In the genomic region with DNA sequence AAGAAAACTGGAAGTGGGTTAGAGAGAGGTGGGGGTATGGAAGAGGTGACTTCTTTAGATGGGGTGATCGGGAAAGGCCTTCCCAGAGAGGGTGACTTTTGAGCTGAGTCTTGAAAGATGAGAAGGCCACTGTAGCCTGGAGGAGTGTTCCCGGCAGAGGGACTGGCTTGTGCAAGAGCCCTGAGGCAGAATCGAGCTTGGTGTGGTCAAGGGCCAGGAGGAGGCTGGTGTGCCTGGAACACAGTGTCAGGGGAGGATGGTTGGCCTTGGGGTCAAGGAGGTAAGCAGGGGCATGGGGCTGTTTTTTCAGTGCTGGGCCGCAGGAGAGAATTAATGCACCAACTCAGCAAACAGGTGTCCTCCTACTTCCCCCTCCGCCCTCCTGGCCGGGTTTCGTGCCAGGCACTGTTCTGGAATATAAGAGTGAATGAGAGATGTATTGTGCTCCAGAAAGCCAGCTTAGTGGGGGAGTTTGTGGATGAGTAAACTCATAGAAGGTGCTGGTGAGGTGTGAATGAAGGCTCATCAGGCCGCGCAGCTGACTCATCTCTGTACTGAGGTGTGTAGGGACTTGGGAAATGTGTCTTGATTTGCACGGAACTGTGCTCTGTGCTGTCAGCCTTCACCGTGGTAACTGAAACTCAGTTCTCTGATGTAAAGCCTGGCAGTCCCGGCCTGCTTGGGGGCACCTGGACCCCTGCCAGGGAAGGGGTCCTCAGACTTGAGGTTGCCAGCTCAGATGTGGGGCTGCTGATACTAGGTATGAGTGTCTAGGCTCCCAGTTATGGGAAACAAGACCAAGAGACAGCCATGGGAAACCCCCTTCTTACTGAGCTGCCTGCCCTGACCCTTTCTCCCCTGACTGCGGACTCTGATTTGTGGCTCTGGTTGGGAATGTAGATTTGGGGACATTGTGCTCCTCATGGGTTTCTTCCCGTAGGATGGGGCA, we compare ENCODE assay signal across 8 cellular contexts. TPM values are rescaled to one million over a fixed set of nuclear protein-coding genes. Genes with fewer than 3 reads are reported as not detected.
DNase-seq lines count a peak whose midpoint lies in the region; ATAC-seq and TF ChIP-seq lines count a peak whose summit lies in the region.

No MANE protein-coding gene starts in this region.

- H3K9me3 Mint-ChIP-seq in CD14-positive monocyte: peaks cover 0 to 1% (median 0%) of the 10 kb centered on the region in 7 donors

- H3K27ac Mint-ChIP-seq in CD14-positive monocyte: peak overlapping the region; percentile 14 to 97 (median 41)

- ATAC-seq in GM21526 (IDR thresholded peaks at IDR 0.05; ENCODE audit: low FRiP score, unreplicated experiment) (peak; percentile 67), omental fat pad (ENCODE audit: low FRiP score) (peak; percentile 94), body of pancreas (no peak)

- no peak overlapping the region for H3K27ac ChIP-seq in body of pancreas

- H3K4me1 ChIP-seq in body of pancreas: peaks cover 59% of the 10 kb centered on the region

- H3K36me3 ChIP-seq in body of pancreas (replicated peaks in 1 of 2; ENCODE audit: insufficient read depth in 1 of 2, low read depth in 2 of 2): no peaks in the 10 kb centered on the region

- peaks cover 0 to 2% (median 0%) of the 10 kb centered on the region in 3 donors for H3K27me3 Mint-ChIP-seq in CD14-positive monocyte (ENCODE audit: low read depth in 3 of 3)

- DNase-seq in CD14-positive monocyte (ENCODE audit: low spot score) (no peak), M059J (ENCODE audit: low read depth) (peak; percentile 71), omental fat pad (ENCODE audit: low spot score) (no peak), body of pancreas (no peak), NCI-H1694 treated with DMSO at 0.1 percent for 48 hours (lab: John Stamatoyannopoulos, UW) (no peak), middle frontal gyrus (ENCODE audit: extremely low spot score, low spot score) (no peak)
- DNase-seq in activated effector memory CD4-positive, alpha-beta T cell treated with anti-CD3 and anti-CD28 coated beads, Interleukin-2, amount 50 U/mL, for 16 hours: peak; percentile 92

- TF ChIP-seq POLR2A in body of pancreas (IDR thresholded peaks at IDR 0.05): no peak

- H3K9me3 ChIP-seq in body of pancreas: no peaks in the 10 kb centered on the region

- H3K36me3 Mint-ChIP-seq in CD14-positive monocyte: peaks cover 16% of the 10 kb centered on the region in 2 donors

- H3K4me3 ChIP-seq in body of pancreas: no peak overlapping the region

- WGBS in body of pancreas, 2 donors: 79 to 90% methylated on average over 12 to 14 of the region's 14 CpGs

- TF ChIP-seq CTCF in CD14-positive monocyte (IDR thresholded peaks at IDR 0.05): no peak
- no peak for TF ChIP-seq CTCF in omental fat pad (IDR thresholded peaks at IDR 0.05)
- no peak for TF ChIP-seq CTCF in body of pancreas (IDR thresholded peaks at IDR 0.05)

- peaks cover 62% of the 10 kb centered on the region for H3K4me1 Mint-ChIP-seq in CD14-positive monocyte

- H3K27me3 ChIP-seq in body of pancreas: no peaks in the 10 kb centered on the region

- intact Hi-C loops in CD14-positive monocyte (cut with micrococcal nuclease): no loop called here
- intact Hi-C loops in body of pancreas (cut with DNase I): no loop called here

- no peak overlapping the region for H3K4me3 Mint-ChIP-seq in CD14-positive monocyte

RNA-seq across cellular contexts. Expression of gene KSR1, which starts 15.3 kb away (rescaled TPM):
- 1 to 10 TPM; 1.2 to 4.2 TPM for polyA plus RNA-seq in CD14-positive monocyte
- 2.5 and 3.8 TPM in 2 replicates for total RNA-seq in M059J (2014; rRNA removed; shearing (Covaris generic))
- total RNA-seq in omental fat pad: 10 to 100 TPM; 25.8 to 42.3 (median 33.9) TPM
- 100 to 1,000 TPM in 1 of 2 donors, 10 to 100 TPM in 1; 99.9 to 142 TPM for total RNA-seq in body of pancreas

Comparison
In these comparisons a context has a peak if more than half of its experiments do, and no peak if none do; other contexts are left out.
1. DNase-seq: peak in M059J (single experiment) and activated effector memory CD4-positive, alpha-beta T cell treated with anti-CD3 and anti-CD28 coated beads, Interleukin-2, amount 50 U/mL, for 16 hours (single experiment); none in CD14-positive monocyte (single experiment), omental fat pad (single experiment), body of pancreas (0 of 4), NCI-H1694 treated with DMSO at 0.1 percent for 48 hours (single experiment) and middle frontal gyrus (single experiment).